ENCODE assay signal across 1 cellular context in the genomic region with DNA sequence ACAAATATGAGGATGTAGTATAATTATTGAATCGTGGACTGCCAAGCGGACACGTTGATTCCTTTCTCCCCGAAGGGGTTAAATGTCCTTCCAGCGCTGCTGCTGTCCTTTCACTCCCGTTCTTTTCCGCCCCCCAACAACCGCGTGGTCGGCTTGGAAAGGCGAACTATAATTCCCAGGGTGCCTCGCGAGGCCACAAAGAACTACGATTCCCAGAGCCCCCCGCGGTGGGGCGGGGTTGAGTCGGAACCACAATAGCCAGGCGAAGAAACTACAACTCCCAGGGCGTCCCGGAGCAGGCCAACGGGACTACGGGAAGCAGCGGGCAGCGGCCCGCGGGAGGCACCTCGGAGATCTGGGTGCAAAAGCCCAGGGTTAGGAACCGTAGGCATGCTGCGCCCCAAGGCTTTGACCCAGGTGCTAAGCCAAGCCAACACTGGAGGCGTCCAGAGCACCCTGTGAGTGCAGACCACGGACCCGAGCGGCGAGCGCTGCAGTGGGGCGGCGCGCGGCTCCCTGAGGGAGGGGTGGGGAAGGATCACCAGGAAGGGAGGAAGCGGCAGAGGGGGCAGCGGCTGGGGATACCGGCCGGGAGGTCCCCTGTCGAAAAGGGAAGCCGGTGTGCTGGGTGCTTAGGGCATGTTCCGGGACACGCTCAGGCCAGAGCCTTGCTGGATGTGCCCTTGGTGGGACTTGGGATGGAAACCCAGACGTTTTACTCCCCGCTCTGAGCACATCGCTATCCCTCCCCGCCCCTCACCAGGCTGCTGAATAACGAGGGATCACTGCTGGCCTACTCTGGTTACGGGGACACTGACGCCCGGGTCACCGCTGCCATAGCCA.
A peak's percentile ranks its signal among the peaks of the same experiment; 100 is the strongest.
TF ChIP-seq lines count a peak whose summit lies in the region.

Gene LAMTOR2, plus strand, starts transcription at position 283 of the 843 bp plus-strand sequence. Its CDS starts 108 bp downstream, at position 391.

TF ChIP-seq in neural cell, 6 proteins besides CTCF, POLR2A, EP300 and RAD21 (continued from another document):
- TF ChIP-seq REST (IDR thresholded peaks at IDR 0.05; ENCODE audit: borderline replicate concordance) (no peak), EZH2 (IDR thresholded peaks at IDR 0.05; ENCODE audit: borderline replicate concordance, insufficient read depth, low read length, poor library complexity, severe bottlenecking) (no peak), POLR2AphosphoS5 (IDR thresholded peaks at IDR 0.05) (peak; percentile 84)
